In genomic region chr1:1187938-1188337, GRCh38 we compare ENCODE assay signal across 18 cellular contexts. TPM values are rescaled to one million over a fixed set of nuclear protein-coding genes. Genes with fewer than 3 reads are reported as not detected.
"Had no signal": no experiment of that assay in that cellular context is flagged by ENCODE, and none has a peak within 500 bp of the region (broad histone marks: within the 10 kb centered on the region; RNA-seq: fewer than 3 reads in every experiment).

No MANE protein-coding gene starts in this region.

- H3K36me3 ChIP-seq: esophagus muscularis mucosa, lower lobe of right lung, stomach, thoracic aorta had no signal

- ATAC-seq: activated CD4-positive, CD25-positive, alpha-beta regulatory T cell treated with anti-CD3 and anti-CD28 coated beads, Interleukin-2, amount 50 U/mL, for 24 hours; lower lobe of right lung had no signal

- H3K27me3 ChIP-seq: dorsolateral prefrontal cortex had no signal

- H3K27ac ChIP-seq: dorsolateral prefrontal cortex, esophagus muscularis mucosa, lower lobe of right lung, parathyroid adenoma, skin epidermis, stomach, thoracic aorta had no signal

- H3K9me3 Mint-ChIP-seq: activated naive CD4-positive, alpha-beta T cell treated with anti-CD3 and anti-CD28 coated beads, Interleukin-2, amount 50 U/mL, for 24 hours had no signal

- H3K9ac ChIP-seq: parathyroid adenoma had no signal

- H3K79me2 ChIP-seq: parathyroid adenoma had no signal

- H2AFZ ChIP-seq: parathyroid adenoma had no signal

- H3K27ac Mint-ChIP-seq: activated naive CD4-positive, alpha-beta T cell treated with anti-CD3 and anti-CD28 coated beads, Interleukin-2, amount 50 U/mL, for 24 hours; activated T-helper 2 cell treated with anti-CD3 and anti-CD28 coated beads, Interferon-gamma antibody, Interleukin-2, Interleukin-4, amounts not matched to agents 10 μg/mL and 5 μg/mL and 100 μg/mL, durations not matched to agents 14 hours and 24 hours and 36 hours had no signal

- DNase-seq: amygdala, dorsolateral prefrontal cortex, hypothalamus, lower lobe of right lung, midbrain, naive B cell, stomach, T-helper 2 cell had no signal

- H3K4me1 ChIP-seq: lower lobe of right lung, parathyroid adenoma, stomach had no signal

- H3K4me3 ChIP-seq: dorsolateral prefrontal cortex, esophagus muscularis mucosa, lower lobe of right lung, skin epidermis, stomach, thoracic aorta had no signal

- H3K36me3 Mint-ChIP-seq: activated naive CD4-positive, alpha-beta T cell treated with anti-CD3 and anti-CD28 coated beads, Interleukin-2, amount 50 U/mL, for 24 hours had no signal

- H3K4me3 Mint-ChIP-seq: activated naive CD4-positive, alpha-beta T cell treated with anti-CD3 and anti-CD28 coated beads, Interleukin-2, amount 50 U/mL, for 24 hours; naive B cell had no signal

- H3K9me3 ChIP-seq: esophagus muscularis mucosa, lower lobe of right lung, thoracic aorta had no signal

RNA-seq across cellular contexts. Expression of gene TTLL10, which starts 14.3 kb away (rescaled TPM):
- total RNA-seq: activated T-helper 2 cell treated with anti-CD3 and anti-CD28 coated beads, Interferon-gamma antibody, Interleukin-2, Interleukin-4, amounts not matched to agents 10 μg/mL and 5 μg/mL and 100 μg/mL, durations not matched to agents 14 hours and 24 hours and 36 hours; chondrocyte; glomerular endothelial cell; thoracic aorta; urinary bladder had no signal

RNA-seq across cellular contexts. Expression of gene TNFRSF18, which starts 18.5 kb away (rescaled TPM):
- total RNA-seq: chondrocyte, urinary bladder had no signal

RNA-seq across cellular contexts. Expression of gene TNFRSF4, which starts 26.0 kb away (rescaled TPM):
- total RNA-seq: chondrocyte had no signal
